11 cellular contexts compared by ENCODE assay signal in genomic region chr1:3911521-3911845, GRCh38.
"Had no signal": no experiment of that assay in that cellular context is flagged by ENCODE, and none has a peak within 500 bp of the region (broad histone marks: within the 10 kb centered on the region; RNA-seq: fewer than 3 reads in every experiment).

No MANE protein-coding gene starts in this region.

- H3K27me3 ChIP-seq: thyroid gland had no signal

- H3K4me1 Mint-ChIP-seq: activated CD4-positive, alpha-beta T cell treated with anti-CD3 and anti-CD28 coated beads, Interleukin-2, amount 10 ng/mL, durations not matched to agents 24 days and 14 days had no signal

- H3K27me3 Mint-ChIP-seq: activated CD4-positive, alpha-beta T cell treated with anti-CD3 and anti-CD28 coated beads, Interleukin-2, amount 10 ng/mL, durations not matched to agents 24 days and 14 days had no signal

- H3K36me3 ChIP-seq: thyroid gland had no signal

- DNase-seq: cerebellar nuclear complex had no signal

- H3K9ac ChIP-seq: parathyroid adenoma had no signal

- H3K9me3 Mint-ChIP-seq: activated CD4-positive, alpha-beta T cell treated with anti-CD3 and anti-CD28 coated beads, Interleukin-2, amount 10 ng/mL, durations not matched to agents 24 days and 14 days; activated T-cell treated with anti-CD3 and anti-CD28 coated beads, Interleukin-2, amount 50 U/mL, for 72 hours; dendritic cell treated with granulocyte-macrophage colony-stimulating factor and Interleukin-4, amounts not matched to agents 40 ng/mL and 50 ng/mL, for 4 days; stimulated activated effector memory CD8-positive, alpha-beta T cell treated with anti-CD3 and anti-CD28 coated beads, Interleukin-12 subunit alpha, Interleukin-12 subunit beta, amount 100 ng/mL, for 72 hours had no signal

- H3K36me3 Mint-ChIP-seq: stimulated activated effector memory CD8-positive, alpha-beta T cell treated with anti-CD3 and anti-CD28 coated beads, Interleukin-12 subunit alpha, Interleukin-12 subunit beta, amount 100 ng/mL, for 72 hours had no signal

- H3K27ac Mint-ChIP-seq: activated CD4-positive, alpha-beta T cell treated with anti-CD3 and anti-CD28 coated beads, Interleukin-2, amount 10 ng/mL, durations not matched to agents 24 days and 14 days; activated T-cell treated with anti-CD3 and anti-CD28 coated beads, Interleukin-2, amount 50 U/mL, for 72 hours; dendritic cell treated with granulocyte-macrophage colony-stimulating factor and Interleukin-4, amounts not matched to agents 40 ng/mL and 50 ng/mL, for 4 days; stimulated activated effector memory CD8-positive, alpha-beta T cell treated with anti-CD3 and anti-CD28 coated beads, Interleukin-12 subunit alpha, Interleukin-12 subunit beta, amount 100 ng/mL, for 72 hours had no signal

- FAIRE-seq: islet of Langerhans, TTC549, urothelium cell line had no signal

- H3K4me3 ChIP-seq: thyroid gland had no signal

- H3K4me3 Mint-ChIP-seq: activated T-cell treated with anti-CD3 and anti-CD28 coated beads, Interleukin-2, amount 50 U/mL, for 72 hours; dendritic cell treated with granulocyte-macrophage colony-stimulating factor and Interleukin-4, amounts not matched to agents 40 ng/mL and 50 ng/mL, for 4 days had no signal

- H3K4me1 ChIP-seq: foreskin keratinocyte, parathyroid adenoma had no signal

- H3K9me3 ChIP-seq: thyroid gland had no signal

- H3K79me2 ChIP-seq: parathyroid adenoma had no signal

- H3K27ac ChIP-seq: foreskin keratinocyte, parathyroid adenoma, thyroid gland had no signal
